ENCODE assay signal across 10 cellular contexts in genomic region chr16:10080031-10080772, GRCh38.
DNase-seq lines count a peak whose midpoint lies in the region; ATAC-seq and TF ChIP-seq lines count a peak whose summit lies in the region.
"Had no signal": no experiment of that assay in that cellular context is flagged by ENCODE, and none has a peak within 500 bp of the region (broad histone marks: within the 10 kb centered on the region; RNA-seq: fewer than 3 reads in every experiment).

No MANE protein-coding gene starts in this region.

- no peaks in the 10 kb centered on the region for H3K27me3 ChIP-seq in adipocyte (replicated peaks; ENCODE audit: control insufficient read depth, insufficient read depth, low read length)

- TF ChIP-seq CTCF in progenitor cell of endocrine pancreas (IDR thresholded peaks at IDR 0.05; ENCODE audit: unreplicated experiment) (no peak), glutamatergic neuron (IDR thresholded peaks at IDR 0.05; ENCODE audit: partially characterized antibody, unreplicated experiment) (no peak)

- no peak for ATAC-seq in GM19467 (IDR thresholded peaks at IDR 0.05; ENCODE audit: unreplicated experiment)
- no peak for ATAC-seq in GM18909 (IDR thresholded peaks at IDR 0.05; ENCODE audit: poor library complexity, unreplicated experiment)
- no peak for ATAC-seq in GM21526 (IDR thresholded peaks at IDR 0.05; ENCODE audit: low FRiP score, unreplicated experiment)

- peaks cover 40% of the 10 kb centered on the region for H3K4me1 Mint-ChIP-seq in progenitor cell of endocrine pancreas (ENCODE audit: low read depth)
- H3K4me1 Mint-ChIP-seq in glutamatergic neuron (ENCODE audit: low read depth, unreplicated experiment) = peaks cover 18% of the 10 kb centered on the region

- peak overlapping the region; percentile 5 for H3K4me3 ChIP-seq in adipocyte (ENCODE audit: low read length)

- H3K36me3 ChIP-seq in adipocyte (ENCODE audit: control insufficient read depth, insufficient read depth, low read length, severe bottlenecking) = no peaks in the 10 kb centered on the region

- peaks cover 28% of the 10 kb centered on the region for H3K27me3 Mint-ChIP-seq in progenitor cell of endocrine pancreas
- peaks cover 2% of the 10 kb centered on the region for H3K27me3 Mint-ChIP-seq in glutamatergic neuron (ENCODE audit: unreplicated experiment)

- H3K9ac ChIP-seq in adipocyte (ENCODE audit: low read length) = no peak overlapping the region

- H3K36me3 Mint-ChIP-seq in progenitor cell of endocrine pancreas (ENCODE audit: insufficient read depth) (peaks cover 3% of the 10 kb centered on the region), glutamatergic neuron (ENCODE audit: unreplicated experiment) (no peaks in the 10 kb centered on the region)

- peaks cover 25% of the 10 kb centered on the region for H3K4me1 ChIP-seq in adipocyte (ENCODE audit: control insufficient read depth, insufficient read depth, low read length)

- DNase-seq in DMS153 treated with DMSO at 0.1 percent for 48 hours (lab: John Stamatoyannopoulos, UW; ENCODE audit: unreplicated experiment) (peak; percentile 32), adipocyte (ENCODE audit: low read depth) (peak; percentile 82), glomerular endothelial cell (ENCODE audit: extremely low read depth, low read depth, low spot score) (peak; percentile 67), progenitor cell of endocrine pancreas (ENCODE audit: low spot score, unreplicated experiment) (peak; percentile 10), glutamatergic neuron (no peak)
- DNase-seq: NCI-H1048 had no signal

- H3K27ac Mint-ChIP-seq in progenitor cell of endocrine pancreas (peak overlapping the region; percentile 84), glutamatergic neuron (ENCODE audit: unreplicated experiment) (no peak overlapping the region)
- H3K27ac Mint-ChIP-seq: dendritic cell treated with granulocyte-macrophage colony-stimulating factor and Interleukin-4, amounts not matched to agents 40 ng/mL and 50 ng/mL, for 4 days had no signal

- H3K4me3 Mint-ChIP-seq in progenitor cell of endocrine pancreas (ENCODE audit: low read depth) = peak overlapping the region; percentile 8
- H3K4me3 Mint-ChIP-seq in glutamatergic neuron (ENCODE audit: unreplicated experiment) = no peak overlapping the region
- H3K4me3 Mint-ChIP-seq: dendritic cell treated with granulocyte-macrophage colony-stimulating factor and Interleukin-4, amounts not matched to agents 40 ng/mL and 50 ng/mL, for 4 days had no signal

- H3K9me3 Mint-ChIP-seq in progenitor cell of endocrine pancreas (ENCODE audit: low read depth) (peaks cover 3% of the 10 kb centered on the region), glutamatergic neuron (ENCODE audit: unreplicated experiment) (no peaks in the 10 kb centered on the region)
- H3K9me3 Mint-ChIP-seq: dendritic cell treated with granulocyte-macrophage colony-stimulating factor and Interleukin-4, amounts not matched to agents 40 ng/mL and 50 ng/mL, for 4 days had no signal

- H3K9me3 ChIP-seq in adipocyte (ENCODE audit: control insufficient read depth, low read length) = no peaks in the 10 kb centered on the region
